ENCODE assay signal across 9 cellular contexts in genomic region chr12:131596115-131596514, GRCh38.
"Had no signal": no experiment of that assay in that cellular context is flagged by ENCODE, and none has a peak within 500 bp of the region (broad histone marks: within the 10 kb centered on the region; RNA-seq: fewer than 3 reads in every experiment).

No MANE protein-coding gene starts in this region.

- H3K9me3 Mint-ChIP-seq: H9 had no signal

- DNase-seq: GM23248, GOT3, H7, H9, HCEC 1CT, HFFc6 had no signal

- H3K27ac ChIP-seq: GM23248 had no signal

- H3K4me1 ChIP-seq: HAP-1 had no signal

- ATAC-seq: GM23338, HCT116 had no signal

- H3K36me3 ChIP-seq: HAP-1 had no signal

- H3K4me2 ChIP-seq: GM23338 had no signal

- H3K9me3 ChIP-seq: HAP-1 had no signal

- H3K4me3 ChIP-seq: GM23248, GM23338, HAP-1 had no signal

- H2AFZ ChIP-seq: GM23248, GM23338 had no signal

- H3K27ac Mint-ChIP-seq: GM23338, H9, HFFc6 had no signal

- H3K4me3 Mint-ChIP-seq: GM23338, H9, HFFc6 had no signal
